10 cellular contexts compared by ENCODE assay signal in the genomic region with DNA sequence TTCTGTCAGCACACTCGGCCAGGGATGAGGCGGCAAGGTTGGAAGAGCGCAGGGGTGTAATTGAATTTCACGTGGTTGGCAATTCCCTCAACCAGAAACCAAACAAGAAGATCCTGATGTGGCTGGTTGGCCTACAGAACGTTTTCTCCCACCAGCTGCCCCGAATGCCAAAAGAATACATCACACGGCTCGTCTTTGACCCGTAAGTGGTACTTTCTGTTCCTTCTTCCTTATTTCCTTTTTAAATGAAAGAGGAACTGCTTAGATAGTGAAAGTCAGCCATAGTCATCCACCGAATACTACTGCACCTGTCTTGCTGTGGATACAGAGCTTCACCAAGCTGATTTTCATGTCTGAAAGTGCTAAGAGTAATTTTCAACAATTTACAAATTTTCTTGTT.
DNase-seq lines count a peak whose midpoint lies in the region; ATAC-seq, FAIRE-seq and TF ChIP-seq lines count a peak whose summit lies in the region.
"Had no signal": no experiment of that assay in that cellular context is flagged by ENCODE, and none has a peak within 500 bp of the region (broad histone marks: within the 10 kb centered on the region; RNA-seq: fewer than 3 reads in every experiment).

No MANE protein-coding gene starts in this region.

- H3K9me3 ChIP-seq in CD4-positive, CD25-positive, alpha-beta regulatory T cell (ENCODE audit: control insufficient read depth in 2 of 2, low read length in 2 of 2): no peaks in the 10 kb centered on the region
- H3K9me3 ChIP-seq in colonic mucosa: no peaks in the 10 kb centered on the region
- H3K9me3 ChIP-seq: adrenal gland had no signal

- H3K9me3 Mint-ChIP-seq in CD4-positive, CD25-positive, alpha-beta regulatory T cell: no peaks in the 10 kb centered on the region
- H3K9me3 Mint-ChIP-seq in activated T-helper 17 cell treated with anti-CD3 and anti-CD28 coated beads, Interleukin-2, amount 50 U/mL, for 72 hours: no peaks in the 10 kb centered on the region

- no peaks in the 10 kb centered on the region for H3K4me1 ChIP-seq in CD4-positive, CD25-positive, alpha-beta regulatory T cell (ENCODE audit: control insufficient read depth, insufficient read depth, low read length, poor library complexity, severe bottlenecking)
- no peaks in the 10 kb centered on the region for H3K4me1 ChIP-seq in colonic mucosa
- H3K4me1 ChIP-seq: adrenal gland had no signal

- H3K27me3 ChIP-seq in CD4-positive, CD25-positive, alpha-beta regulatory T cell (ENCODE audit: control insufficient read depth, insufficient read depth, low read length): no peaks in the 10 kb centered on the region
- no peaks in the 10 kb centered on the region for H3K27me3 ChIP-seq in colonic mucosa
- H3K27me3 ChIP-seq: adrenal gland had no signal

- DNase-seq in CD4-positive, CD25-positive, alpha-beta regulatory T cell: no peak
- DNase-seq in caudate nucleus (lab: John Stamatoyannopoulos, UW) (no peak), D721Med (ENCODE audit: insufficient read length, low spot score) (no peak), colonic mucosa (no peak), D341Med (ENCODE audit: low spot score) (no peak)
- DNase-seq: DMS53 had no signal

- H3K27ac ChIP-seq in CD4-positive, CD25-positive, alpha-beta regulatory T cell (ENCODE audit: insufficient read depth, low read length, poor library complexity, severe bottlenecking): no peak overlapping the region
- no peak overlapping the region for H3K27ac ChIP-seq in caudate nucleus (ENCODE audit: low read depth, low read length)
- H3K27ac ChIP-seq in colonic mucosa: no peak overlapping the region
- H3K27ac ChIP-seq: adrenal gland had no signal

- H3K4me3 Mint-ChIP-seq in CD4-positive, CD25-positive, alpha-beta regulatory T cell: no peak overlapping the region
- no peak overlapping the region for H3K4me3 Mint-ChIP-seq in activated T-helper 17 cell treated with anti-CD3 and anti-CD28 coated beads, Interleukin-2, amount 50 U/mL, for 72 hours

- TF ChIP-seq CTCF in D721Med (IDR thresholded peaks at IDR 0.05; ENCODE audit: insufficient read depth, missing control alignments) (no peak), colonic mucosa (IDR thresholded peaks at IDR 0.05) (no peak)

- peaks cover 72% of the 10 kb centered on the region for H3K36me3 Mint-ChIP-seq in CD4-positive, CD25-positive, alpha-beta regulatory T cell
- peaks cover 97% of the 10 kb centered on the region for H3K36me3 Mint-ChIP-seq in activated T-helper 17 cell treated with anti-CD3 and anti-CD28 coated beads, Interleukin-2, amount 50 U/mL, for 72 hours (ENCODE audit: low read depth)

- intact Hi-C loops in colonic mucosa (cut with DNase I): no loop called here

- H3K4me3 ChIP-seq in CD4-positive, CD25-positive, alpha-beta regulatory T cell (ENCODE audit: low read depth, low read length): no peak overlapping the region
- no peak overlapping the region for H3K4me3 ChIP-seq in colonic mucosa
- H3K4me3 ChIP-seq: adrenal gland had no signal

- peaks cover 0 to 20% (median 7%) of the 10 kb centered on the region in 4 donors for H3K4me1 Mint-ChIP-seq in CD4-positive, CD25-positive, alpha-beta regulatory T cell
- peaks cover 6% of the 10 kb centered on the region for H3K4me1 Mint-ChIP-seq in activated T-helper 17 cell treated with anti-CD3 and anti-CD28 coated beads, Interleukin-2, amount 50 U/mL, for 72 hours

- ATAC-seq in CD4-positive, CD25-positive, alpha-beta regulatory T cell (ENCODE audit: low read depth in 2 of 2): peak; percentile 58 to 59
- ATAC-seq in GM19467 (IDR thresholded peaks at IDR 0.05; ENCODE audit: unreplicated experiment) (peak; percentile 99), HG03280 (IDR thresholded peaks at IDR 0.05; ENCODE audit: unreplicated experiment) (peak; percentile 100)
- no peak for ATAC-seq in activated T-helper 17 cell treated with anti-CD3 and anti-CD28 coated beads, Interleukin-2, amount 50 U/mL, for 72 hours (replicated peaks)

- no peak overlapping the region for H3K9ac ChIP-seq in colonic mucosa (ENCODE audit: low read depth in 2 of 2, low read length in 2 of 2)

- no peaks in the 10 kb centered on the region for H3K27me3 Mint-ChIP-seq in CD4-positive, CD25-positive, alpha-beta regulatory T cell
- no peaks in the 10 kb centered on the region for H3K27me3 Mint-ChIP-seq in activated T-helper 17 cell treated with anti-CD3 and anti-CD28 coated beads, Interleukin-2, amount 50 U/mL, for 72 hours

- H3K27ac Mint-ChIP-seq in CD4-positive, CD25-positive, alpha-beta regulatory T cell: peak overlapping the region in 1 of 3 donors; percentile 2
- peak overlapping the region; percentile 77 for H3K27ac Mint-ChIP-seq in activated T-helper 17 cell treated with anti-CD3 and anti-CD28 coated beads, Interleukin-2, amount 50 U/mL, for 72 hours

- H3K36me3 ChIP-seq in CD4-positive, CD25-positive, alpha-beta regulatory T cell (ENCODE audit: control insufficient read depth, insufficient read depth, low read length): peaks cover 78% of the 10 kb centered on the region
- no peaks in the 10 kb centered on the region for H3K36me3 ChIP-seq in colonic mucosa
- H3K36me3 ChIP-seq: adrenal gland had no signal

- FAIRE-seq in D721Med (lab: Jason Lieb, UNC): no peak
